21 cellular contexts compared by ENCODE assay signal in the genomic region with DNA sequence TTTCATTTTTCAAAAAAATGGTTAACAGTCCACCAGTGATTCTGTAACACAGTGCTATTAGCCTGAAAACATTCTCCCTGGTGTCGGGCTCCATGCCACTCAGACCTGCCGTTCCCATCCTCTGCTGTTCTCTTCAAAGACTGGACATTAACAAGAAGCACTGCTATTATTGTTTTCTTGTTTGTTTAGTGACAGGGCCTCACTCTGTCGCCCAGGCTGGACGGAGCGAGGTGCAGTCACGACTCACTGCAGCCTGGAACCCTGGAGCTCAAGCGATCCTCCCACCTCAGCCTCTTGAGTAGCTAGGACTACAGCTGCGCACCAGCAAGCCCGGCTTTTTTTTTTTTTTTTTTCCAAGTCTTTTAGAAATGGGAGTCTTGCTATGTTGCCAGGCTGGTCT. TPM values are rescaled to one million over a fixed set of nuclear protein-coding genes. Genes with fewer than 3 reads are reported as not detected.
A peak's percentile ranks its signal among the peaks of the same experiment; 100 is the strongest.
DNase-seq lines count a peak whose midpoint lies in the region; ATAC-seq and TF ChIP-seq lines count a peak whose summit lies in the region.
"Had no signal": no experiment of that assay in that cellular context is flagged by ENCODE, and none has a peak within 500 bp of the region (broad histone marks: within the 10 kb centered on the region; RNA-seq: fewer than 3 reads in every experiment).

No MANE protein-coding gene starts in this region.

- no peak for ATAC-seq in naive thymus-derived CD4-positive, alpha-beta T cell

- POLR2A ChIA-PET in naive thymus-derived CD4-positive, alpha-beta T cell (lab: Charles Lee): interaction anchor here (0.6 to 0.9 kb wide), 2 partner anchors 43 to 47 kb away, joined by 3 read pairs; no protein-coding TSS in a partner anchor

- DNase-seq in DMS53 (lab: John Stamatoyannopoulos, UW) (peak; percentile 79), NCI-H510A treated with DMSO at 0.1 percent for 48 hours (lab: John Stamatoyannopoulos, UW) (peak; percentile 12), hepatocyte (ENCODE audit: low spot score) (no peak), osteocyte (ENCODE audit: extremely low spot score, unreplicated experiment) (peak; percentile 59), prostate gland (ENCODE audit: low spot score) (no peak), HT-29 (ENCODE audit: low spot score) (no peak), AG08396 (ENCODE audit: low spot score) (no peak)
- no peak for DNase-seq in naive thymus-derived CD4-positive, alpha-beta T cell
- DNase-seq: DMS79 treated with DMSO at 0.1 percent for 48 hours, HCEC 1CT, MV-4-11, NCI-H1105 treated with DMSO at 0.1 percent for 48 hours, NCI-H187, NCI-H226, NCI-H526, OCI-M1, Right ventricle myocardium superior had no signal

- no peaks in the 10 kb centered on the region for H3K9me3 Mint-ChIP-seq in osteocyte (ENCODE audit: unreplicated experiment)
- H3K9me3 Mint-ChIP-seq in naive thymus-derived CD4-positive, alpha-beta T cell: no peaks in the 10 kb centered on the region
- H3K9me3 Mint-ChIP-seq: CD14-positive monocyte, IgD-negative memory B cell had no signal

- WGBS in hepatocyte (ENCODE audit: low lambda C conversion rate, missing lambda C conversion rate): 71% methylated on average over 9 of the region's 9 CpGs
- 81% methylated on average over 9 of the region's 9 CpGs for WGBS in prostate gland

- H4K20me1 ChIP-seq in hepatocyte (ENCODE audit: insufficient read depth, poor library complexity, severe bottlenecking): no peaks in the 10 kb centered on the region

- H3K79me2 ChIP-seq in hepatocyte: peaks cover 92% of the 10 kb centered on the region

- H3K27me3 Mint-ChIP-seq in osteocyte (ENCODE audit: unreplicated experiment): no peaks in the 10 kb centered on the region
- H3K27me3 Mint-ChIP-seq in naive thymus-derived CD4-positive, alpha-beta T cell: no peaks in the 10 kb centered on the region
- H3K27me3 Mint-ChIP-seq: B cell, IgD-negative memory B cell had no signal

- no peaks in the 10 kb centered on the region for H3K27me3 ChIP-seq in hepatocyte
- H3K27me3 ChIP-seq in prostate gland (replicated peaks; ENCODE audit: insufficient read depth): no peaks in the 10 kb centered on the region
- H3K27me3 ChIP-seq in naive thymus-derived CD4-positive, alpha-beta T cell (ENCODE audit: control insufficient read depth in 2 of 2, insufficient read depth in 2 of 2, low read length in 2 of 2): no peaks in the 10 kb centered on the region

- no peak overlapping the region for H3K4me3 Mint-ChIP-seq in osteocyte (ENCODE audit: unreplicated experiment)
- H3K4me3 Mint-ChIP-seq in naive thymus-derived CD4-positive, alpha-beta T cell: no peak overlapping the region
- H3K4me3 Mint-ChIP-seq: B cell, CD14-positive monocyte, IgD-negative memory B cell had no signal

- TF ChIP-seq CTCF in hepatocyte (IDR thresholded peaks at IDR 0.05; ENCODE audit: poor library complexity): no peak
- TF ChIP-seq CTCF in osteocyte (IDR thresholded peaks at IDR 0.05): no peak
- TF ChIP-seq CTCF in prostate gland (IDR thresholded peaks at IDR 0.05): no peak

- TF ChIP-seq POLR2A in prostate gland (IDR thresholded peaks at IDR 0.05): no peak

- CTCF ChIA-PET in naive thymus-derived CD4-positive, alpha-beta T cell (lab: Charles Lee): interaction anchor here (0.6 to 5.0 kb wide), 9 partner anchors 28 to 866 kb away, joined by 3 to 20 read pairs (median 4); no protein-coding TSS in a partner anchor

- H3K27ac Mint-ChIP-seq in osteocyte (ENCODE audit: unreplicated experiment): no peak overlapping the region
- H3K27ac Mint-ChIP-seq in naive thymus-derived CD4-positive, alpha-beta T cell: no peak overlapping the region
- H3K27ac Mint-ChIP-seq: B cell, IgD-negative memory B cell had no signal

- intact Hi-C loops in prostate gland (cut with DNase I): loop anchor here (5.0 to 10.0 kb wide), 3 partner anchors 322 to 830 kb away; no protein-coding TSS in a partner anchor
- intact Hi-C loops in naive thymus-derived CD4-positive, alpha-beta T cell (cut with micrococcal nuclease): loop anchor here in 1 of 2 donors (10.0 kb wide), 1 partner anchor 682 kb away; no protein-coding TSS in a partner anchor

- no peaks in the 10 kb centered on the region for H3K9me2 ChIP-seq in hepatocyte (replicated peaks; ENCODE audit: insufficient read depth)

- H3K4me1 Mint-ChIP-seq in osteocyte (ENCODE audit: unreplicated experiment): peaks cover 73% of the 10 kb centered on the region
- H3K4me1 Mint-ChIP-seq in naive thymus-derived CD4-positive, alpha-beta T cell: peaks cover 17 to 72% (median 53%) of the 10 kb centered on the region in 7 donors

- no peaks in the 10 kb centered on the region for H3K36me3 ChIP-seq in hepatocyte (replicated peaks; ENCODE audit: insufficient read depth, low read depth)
- no peaks in the 10 kb centered on the region for H3K36me3 ChIP-seq in prostate gland
- peaks cover 0 to 4% (median 0%) of the 10 kb centered on the region in 3 experiments for H3K36me3 ChIP-seq in naive thymus-derived CD4-positive, alpha-beta T cell (ENCODE audit: control insufficient read depth in 2 of 3, insufficient read depth in 3 of 3, low read length in 3 of 3)

- no peaks in the 10 kb centered on the region for H3K9me3 ChIP-seq in hepatocyte (ENCODE audit: low read depth)
- no peaks in the 10 kb centered on the region for H3K9me3 ChIP-seq in prostate gland
- H3K9me3 ChIP-seq in naive thymus-derived CD4-positive, alpha-beta T cell (ENCODE audit: control insufficient read depth in 2 of 3, low read length in 3 of 3): no peaks in the 10 kb centered on the region

- peak overlapping the region; percentile 23 for H3K27ac ChIP-seq in hepatocyte
- no peak overlapping the region for H3K27ac ChIP-seq in prostate gland
- H3K27ac ChIP-seq in naive thymus-derived CD4-positive, alpha-beta T cell (ENCODE audit: low read depth, low read length): no peak overlapping the region

- H3K4me2 ChIP-seq in hepatocyte: peak overlapping the region; percentile 46

- H3K4me1 ChIP-seq in hepatocyte (ENCODE audit: insufficient read depth) (peaks cover 23% of the 10 kb centered on the region), prostate gland (replicated peaks) (no peaks in the 10 kb centered on the region)
- peaks cover 6 to 8% of the 10 kb centered on the region in 2 donors for H3K4me1 ChIP-seq in naive thymus-derived CD4-positive, alpha-beta T cell (ENCODE audit: control insufficient read depth in 2 of 2, insufficient read depth in 2 of 2, low read length in 2 of 2)

- H3K36me3 Mint-ChIP-seq in osteocyte (ENCODE audit: unreplicated experiment): peaks cover 3% of the 10 kb centered on the region
- H3K36me3 Mint-ChIP-seq in naive thymus-derived CD4-positive, alpha-beta T cell: peaks cover 0 to 16% (median 6%) of the 10 kb centered on the region in 5 donors
- H3K36me3 Mint-ChIP-seq: IgD-negative memory B cell had no signal

- no peak overlapping the region for H2AFZ ChIP-seq in hepatocyte

- H3K4me3 ChIP-seq in hepatocyte (no peak overlapping the region), prostate gland (no peak overlapping the region)
- H3K4me3 ChIP-seq in naive thymus-derived CD4-positive, alpha-beta T cell (ENCODE audit: low read length): no peak overlapping the region

RNA-seq across cellular contexts. Expression of gene RMND1, which starts 9.6 kb away (rescaled TPM):
- total RNA-seq in hepatocyte: 41.9 and 43.5 TPM in 2 replicates
- polyA plus RNA-seq in hepatocyte: 24.1 and 27.1 TPM in 2 replicates
- total RNA-seq in osteocyte: 35.6 and 37.3 TPM in 2 replicates
- total RNA-seq in prostate gland: 10 to 100 TPM; 17.1 to 22.9 TPM
- total RNA-seq in HT-29 (2014; rRNA removed; shearing (Covaris generic)): 9.6 and 11.2 TPM in 2 replicates
- 10 to 100 TPM in 4 of 5 experiments, 1 to 10 TPM in 1; 8.8 to 21.5 (median 18.7) TPM for total RNA-seq in naive thymus-derived CD4-positive, alpha-beta T cell
- polyA plus RNA-seq in naive thymus-derived CD4-positive, alpha-beta T cell: 10 to 100 TPM in 1 of 2 donors, 1 to 10 TPM in 1; 7.6 to 15.3 TPM

RNA-seq across cellular contexts. Expression of gene ZBTB2, which starts 51.0 kb away (rescaled TPM):
- total RNA-seq in hepatocyte (17.3 and 17.4 TPM in 2 replicates), osteocyte (12.3 and 12.6 TPM in 2 replicates), prostate gland (10 to 100 TPM in 1 of 2 donors, 1 to 10 TPM in 1; 8.1 to 13.6 TPM)
- polyA plus RNA-seq in hepatocyte: 10.2 and 10.6 TPM in 2 replicates
- 20.3 TPM in 2 replicates for total RNA-seq in HT-29 (2014; rRNA removed; shearing (Covaris generic))
- total RNA-seq in naive thymus-derived CD4-positive, alpha-beta T cell: 10 to 100 TPM; 15.3 to 26.7 (median 25.5) TPM
- polyA plus RNA-seq in naive thymus-derived CD4-positive, alpha-beta T cell: 10 to 100 TPM; 13.8 to 25.7 TPM

RNA-seq across cellular contexts. Expression of gene CCDC170, which starts 51.5 kb away (rescaled TPM):
- total RNA-seq in hepatocyte (0.88 and 1.2 TPM in 2 replicates), osteocyte (0.78 and 0.84 TPM in 2 replicates), prostate gland (under 1 TPM; 0.32 to 0.85 TPM)
- polyA plus RNA-seq in hepatocyte: 0.60 and 1.2 TPM in 2 replicates
- 0.05 and 1.6 TPM in 2 replicates for total RNA-seq in HT-29 (2014; rRNA removed; shearing (Covaris generic))
- under 1 TPM in 2 of 5 experiments, not detected in 3; 0.56 TPM for total RNA-seq in naive thymus-derived CD4-positive, alpha-beta T cell
- not detected for polyA plus RNA-seq in naive thymus-derived CD4-positive, alpha-beta T cell
- total RNA-seq: B cell, RPMI7951 had no signal
- polyA plus RNA-seq: IgD-negative memory B cell had no signal

Comparison
In these comparisons a context has a peak if more than half of its experiments do, and no peak if none do; other contexts are left out.
1. DNase-seq: peak in DMS53 (single experiment), NCI-H510A treated with DMSO at 0.1 percent for 48 hours (single experiment) and osteocyte (single experiment); none in hepatocyte (single experiment), prostate gland (single experiment), HT-29 (single experiment), AG08396 (single experiment) and naive thymus-derived CD4-positive, alpha-beta T cell (0 of 9).